8 cellular contexts compared by ENCODE assay signal in the genomic region with DNA sequence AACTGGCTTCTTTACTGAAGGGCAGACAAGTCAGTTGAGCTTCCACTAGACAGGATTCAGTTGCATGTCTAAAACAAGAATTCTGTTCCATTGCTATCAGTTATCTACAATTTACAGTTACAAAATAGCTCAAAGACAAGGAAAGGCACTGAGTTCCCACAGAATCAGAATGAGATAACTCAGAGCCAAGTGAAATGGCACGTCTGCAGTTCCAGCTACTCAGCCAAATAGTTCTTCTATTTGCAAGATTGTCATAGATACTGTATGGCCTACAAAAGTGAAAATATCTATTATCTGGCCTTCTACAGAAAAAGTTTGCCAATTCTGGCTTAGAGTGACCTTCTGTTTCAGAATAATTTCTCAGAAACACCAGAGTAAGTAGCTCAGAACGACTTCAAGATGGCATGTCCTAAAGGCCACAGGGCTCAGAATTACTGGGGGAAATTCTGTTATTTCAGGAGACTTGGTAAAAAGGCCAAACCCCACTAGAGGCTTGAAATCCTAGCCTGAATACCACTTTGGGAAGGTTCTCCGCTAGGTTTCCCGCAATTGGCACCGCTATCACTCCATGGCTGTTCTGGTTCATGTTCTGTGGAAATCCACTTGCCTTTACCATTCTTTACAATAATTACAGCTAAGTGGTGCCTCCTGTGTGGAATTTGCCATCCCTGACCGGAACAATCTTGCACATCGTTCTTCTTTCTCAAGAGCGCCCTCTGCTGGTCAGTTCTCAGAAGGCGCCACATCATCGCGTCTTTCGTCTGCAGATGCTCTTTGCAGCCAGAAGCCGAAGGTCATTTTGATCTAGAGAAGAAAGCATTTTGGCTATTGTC.
DNase-seq lines count a peak whose midpoint lies in the region; ATAC-seq, FAIRE-seq and TF ChIP-seq lines count a peak whose summit lies in the region.

No MANE protein-coding gene starts in this region.

- ATAC-seq in DND-41 (ENCODE audit: insufficient read depth, low read depth) (peak; percentile 94), HG02840 (IDR thresholded peaks at IDR 0.05; ENCODE audit: low FRiP score, unreplicated experiment) (peak; percentile 59), HG02970 (IDR thresholded peaks at IDR 0.05; ENCODE audit: low FRiP score, unreplicated experiment) (no peak)

- peak overlapping the region; percentile 45; the same call in 1 of the 2 replicates for H3K4me2 ChIP-seq in DND-41 (ENCODE audit: insufficient read depth, low read length)

- DNase-seq in DND-41 (peak; percentile 83), NCI-H2171 treated with DMSO at 0.1 percent for 48 hours (lab: John Stamatoyannopoulos, UW) (peak; percentile 70), WERI-Rb-1 (peak; percentile 78), T47D (ENCODE audit: low read depth in 1 of 2, low spot score in 1 of 2) (peak; percentile 62 to 85)
- DNase-seq in stimulated activated CD4-positive, alpha-beta T cell treated with anti-CD3 and anti-CD28 coated beads, Interleukin-1b, Interleukin-23, amount 100 ng/mL, for 1 hour (ENCODE audit: low read depth in 2 of 2) = peak; percentile 66 to 84

- H3K36me3 ChIP-seq in DND-41 (ENCODE audit: insufficient read depth, low read length) = no peaks in the 10 kb centered on the region
- no peaks in the 10 kb centered on the region for H3K36me3 ChIP-seq in WERI-Rb-1

- H3K27me3 ChIP-seq in DND-41 (ENCODE audit: insufficient read depth, low read length, poor library complexity) (no peaks in the 10 kb centered on the region), WERI-Rb-1 (ENCODE audit: insufficient read depth, low read depth, severe bottlenecking) (no peaks in the 10 kb centered on the region)

- H3K9me3 ChIP-seq in DND-41 (ENCODE audit: insufficient read depth, low read length, severe bottlenecking) = no peaks in the 10 kb centered on the region
- no peaks in the 10 kb centered on the region for H3K9me3 ChIP-seq in WERI-Rb-1 (ENCODE audit: severe bottlenecking)

- no peaks in the 10 kb centered on the region for H4K20me1 ChIP-seq in DND-41 (ENCODE audit: insufficient read depth, low read length)

- peak; percentile 98 for TF ChIP-seq CTCF in DND-41 (IDR thresholded peaks at IDR 0.05; ENCODE audit: borderline replicate concordance, extremely low read depth, low read length, poor library complexity, severe bottlenecking)
- peak; percentile 81 for TF ChIP-seq CTCF in WERI-Rb-1 (IDR thresholded peaks at IDR 0.05; ENCODE audit: low read depth, low read length)

- peak; percentile 86 for FAIRE-seq in islet of Langerhans (lab: Jason Lieb, UNC)

- H3K4me3 ChIP-seq in DND-41 (ENCODE audit: low read depth in 1 of 2, low read length in 2 of 2) (no peak overlapping the region), WERI-Rb-1 (ENCODE audit: low read depth, low read length) (no peak overlapping the region)

- H3K4me1 ChIP-seq in DND-41 (ENCODE audit: insufficient read depth, low read length) = peaks cover 11% of the 10 kb centered on the region

- no peak overlapping the region for H3K27ac ChIP-seq in DND-41 (ENCODE audit: low read length)
- H3K27ac ChIP-seq in WERI-Rb-1 = no peak overlapping the region

- no peak overlapping the region for H3K9ac ChIP-seq in DND-41 (ENCODE audit: low read depth, low read length)

- H2AFZ ChIP-seq in DND-41 (ENCODE audit: low read depth, low read length) = peak overlapping the region; percentile 61

- in situ Hi-C loops in T47D (cut with HindIII; ENCODE audit: low pct_unique_long_range_greater_than_20kb, low sequenced_read_pairs) = no loop called here

- H3K79me2 ChIP-seq in DND-41 (ENCODE audit: insufficient read depth, low read length) = no peaks in the 10 kb centered on the region
